ENCODE assay signal across 8 cellular contexts in genomic region chr9:120579139-120579749, GRCh38. TPM values are rescaled to one million over a fixed set of nuclear protein-coding genes. Genes with fewer than 3 reads are reported as not detected.
DNase-seq lines count a peak whose midpoint lies in the region; ATAC-seq, FAIRE-seq and TF ChIP-seq lines count a peak whose summit lies in the region.

No MANE protein-coding gene starts in this region.

- peak; percentile 17 for DNase-seq in NCI-H2171 (lab: John Stamatoyannopoulos, UW)
- DNase-seq in NCI-H2171 treated with DMSO at 0.1 percent for 48 hours (lab: John Stamatoyannopoulos, UW) = no peak
- peak; percentile 23 for DNase-seq in MG63
- DNase-seq in bronchial epithelial cell (ENCODE audit: low read depth) = peak; percentile 22
- no peak for DNase-seq in lower lobe of right lung
- peak; percentile 20 for DNase-seq in urothelium cell line (ENCODE audit: low spot score)
- no peak for DNase-seq in NCI-H345 treated with DMSO at 0.1 percent for 48 hours (lab: John Stamatoyannopoulos, UW; ENCODE audit: unreplicated experiment)
- DNase-seq in Ammon's horn (ENCODE audit: low spot score) = no peak

- ATAC-seq in lower lobe of right lung = peak; percentile 51 to 60

- H3K9me3 ChIP-seq in MG63 (no peaks in the 10 kb centered on the region), lower lobe of right lung (no peaks in the 10 kb centered on the region)

- no peak for FAIRE-seq in bronchial epithelial cell (lab: Jason Lieb, UNC)
- FAIRE-seq in urothelium cell line (lab: Jason Lieb, UNC) = no peak

- peaks cover 4% of the 10 kb centered on the region; the same call in 1 of the 2 replicates for H3K36me3 ChIP-seq in MG63
- H3K36me3 ChIP-seq in bronchial epithelial cell (ENCODE audit: control insufficient read depth, insufficient read depth, low read length) = peaks cover 2% of the 10 kb centered on the region
- H3K36me3 ChIP-seq in lower lobe of right lung = peaks cover 9% of the 10 kb centered on the region

- H3K4me3 ChIP-seq in MG63 = peak overlapping the region; percentile 84
- peak overlapping the region; percentile 83 for H3K4me3 ChIP-seq in bronchial epithelial cell (ENCODE audit: low read depth, low read length)
- H3K4me3 ChIP-seq in lower lobe of right lung = peak overlapping the region; percentile 69

- TF ChIP-seq CTCF in bronchial epithelial cell (IDR thresholded peaks at IDR 0.05; ENCODE audit: insufficient read depth, low read length, severe bottlenecking) (no peak), lower lobe of right lung (IDR thresholded peaks at IDR 0.05) (no peak)

- H3K4me1 ChIP-seq in lower lobe of right lung = peaks cover 16% of the 10 kb centered on the region

- H3K27me3 ChIP-seq in MG63 = no peaks in the 10 kb centered on the region
- H3K27me3 ChIP-seq in bronchial epithelial cell (ENCODE audit: control insufficient read depth, insufficient read depth, low read length) = no peaks in the 10 kb centered on the region
- H3K27me3 ChIP-seq in lower lobe of right lung (ENCODE audit: low read depth) = no peaks in the 10 kb centered on the region

- peak overlapping the region; percentile 80 for H3K27ac ChIP-seq in lower lobe of right lung

- intact Hi-C loops in lower lobe of right lung (cut with DNase I) = no loop called here

RNA-seq across cellular contexts. Expression of gene CDK5RAP2, which starts 0.7 kb away (rescaled TPM):
- total RNA-seq in MG63 (2014; rRNA removed; shearing (Covaris generic); ENCODE audit: low replicate concordance) = 30.4 and 53.2 TPM in 2 replicates
- 16.8 and 30.2 TPM in 2 replicates for total RNA-seq in bronchial epithelial cell
- 54.7 TPM for total RNA-seq in lower lobe of right lung

Comparison
In these comparisons a context has a peak if more than half of its experiments do, and no peak if none do; other contexts are left out.
1. DNase-seq: peak in NCI-H2171 (single experiment), MG63 (single experiment), bronchial epithelial cell (single experiment) and urothelium cell line (single experiment); none in NCI-H2171 treated with DMSO at 0.1 percent for 48 hours (single experiment), lower lobe of right lung (single experiment), NCI-H345 treated with DMSO at 0.1 percent for 48 hours (single experiment) and Ammon's horn (single experiment).
2. Peak in every context shown above with its lines, with median percentiles within 50 percentile points of each other: H3K4me3 ChIP-seq.